24 cellular contexts compared by ENCODE assay signal in the genomic region with DNA sequence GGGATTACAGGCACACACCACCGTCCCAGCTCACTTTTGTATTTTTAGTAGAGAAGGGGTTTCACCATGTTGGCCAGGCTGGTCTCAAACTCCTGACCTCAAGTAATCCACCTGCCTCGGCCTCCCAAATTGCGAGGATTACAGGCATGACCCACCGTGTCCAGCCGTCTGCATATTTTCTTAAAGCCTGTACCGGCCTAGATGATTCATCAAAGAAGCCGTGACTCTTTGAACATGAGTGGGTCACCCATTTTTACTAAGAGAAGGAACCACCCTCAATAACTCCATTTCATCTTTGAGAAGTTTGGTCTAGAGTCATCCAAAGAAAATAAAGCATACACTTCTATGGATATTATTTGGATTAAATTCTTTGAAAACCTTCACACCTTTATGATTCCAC.
"Had no signal": no experiment of that assay in that cellular context is flagged by ENCODE, and none has a peak within 500 bp of the region (broad histone marks: within the 10 kb centered on the region; RNA-seq: fewer than 3 reads in every experiment).

No MANE protein-coding gene starts in this region.

- H3K27me3 ChIP-seq: colonic mucosa, gastrocnemius medialis, spleen, testis had no signal

- H3K27ac Mint-ChIP-seq: effector memory CD8-positive, alpha-beta T cell; mesothelial cell of epicardium; naive B cell; natural killer cell treated with Interleukin-12 subunit alpha and Interleukin-12 subunit beta and Interleukin-15 and Interleukin-18, amount 100 ng/mL, for 72 hours; stimulated activated memory B cell treated with anti-CD40 and anti-IgM and Interleukin-4, amounts not matched to agents 10 μg/mL and 1 μg/mL and 100 μg/mL, for 72 hours; type B pancreatic cell had no signal

- H3K27me3 Mint-ChIP-seq: effector memory CD8-positive, alpha-beta T cell; naive B cell; natural killer cell treated with Interleukin-12 subunit alpha and Interleukin-12 subunit beta and Interleukin-15 and Interleukin-18, amount 100 ng/mL, for 72 hours; stimulated activated memory B cell treated with anti-CD40 and anti-IgM and Interleukin-4, amounts not matched to agents 10 μg/mL and 1 μg/mL and 100 μg/mL, for 72 hours had no signal

- H3K9me3 Mint-ChIP-seq: effector memory CD8-positive, alpha-beta T cell; mesothelial cell of epicardium; neural crest cell; stimulated activated memory B cell treated with anti-CD40 and anti-IgM and Interleukin-4, amounts not matched to agents 10 μg/mL and 1 μg/mL and 100 μg/mL, for 72 hours; type B pancreatic cell had no signal

- H3K9me3 ChIP-seq: colonic mucosa, gastrocnemius medialis, mucosa of descending colon, testis, tibial artery had no signal

- H3K4me3 Mint-ChIP-seq: effector memory CD8-positive, alpha-beta T cell; mesothelial cell of epicardium; naive B cell; natural killer cell treated with Interleukin-12 subunit alpha and Interleukin-12 subunit beta and Interleukin-15 and Interleukin-18, amount 100 ng/mL, for 72 hours; neural crest cell; stimulated activated memory B cell treated with anti-CD40 and anti-IgM and Interleukin-4, amounts not matched to agents 10 μg/mL and 1 μg/mL and 100 μg/mL, for 72 hours; type B pancreatic cell had no signal

- H3K4me1 Mint-ChIP-seq: naive B cell; stimulated activated memory B cell treated with anti-CD40 and anti-IgM and Interleukin-4, amounts not matched to agents 10 μg/mL and 1 μg/mL and 100 μg/mL, for 72 hours had no signal

- H3K4me1 ChIP-seq: colonic mucosa, gastrocnemius medialis, spleen, testis had no signal

- H3K27ac ChIP-seq: colonic mucosa, gastrocnemius medialis, spleen, testis, tibial artery had no signal

- H3K36me3 ChIP-seq: colonic mucosa, gastrocnemius medialis, spleen, tibial artery had no signal

- H3K36me3 Mint-ChIP-seq: mesothelial cell of epicardium; naive B cell; natural killer cell treated with Interleukin-12 subunit alpha and Interleukin-12 subunit beta and Interleukin-15 and Interleukin-18, amount 100 ng/mL, for 72 hours; stimulated activated memory B cell treated with anti-CD40 and anti-IgM and Interleukin-4, amounts not matched to agents 10 μg/mL and 1 μg/mL and 100 μg/mL, for 72 hours; type B pancreatic cell had no signal

- DNase-seq: central memory CD4-positive, alpha-beta T cell; colonic mucosa; effector memory CD8-positive, alpha-beta T cell; erythroblast; foreskin fibroblast; gastrocnemius medialis; head of caudate nucleus; kidney; mesenchymal stem cell; mucosa of descending colon; naive B cell; spleen; stimulated activated CD4-positive, alpha-beta T cell treated with anti-CD3 and anti-CD28 coated beads, Interleukin-4, amount 100 ng/mL, for 4 hours; stimulated activated naive CD8-positive, alpha-beta T cell treated with anti-CD3 and anti-CD28 coated beads, Interleukin-15, Interleukin-2, amounts not matched to agents 100 U/mL and 50 U/mL, for 24 hours; substantia nigra; testis; tibial artery had no signal

- ATAC-seq: effector memory CD8-positive, alpha-beta T cell; gastrocnemius medialis; left lobe of liver; mucosa of descending colon; natural killer cell treated with Interleukin-12 subunit alpha and Interleukin-12 subunit beta and Interleukin-15 and Interleukin-18, amount 100 ng/mL, for 72 hours; stimulated activated memory B cell treated with anti-CD40 and anti-IgM and Interleukin-4, amounts not matched to agents 10 μg/mL and 1 μg/mL and 100 μg/mL, for 72 hours; stimulated activated naive CD8-positive, alpha-beta T cell treated with anti-CD3 and anti-CD28 coated beads, Interleukin-15, Interleukin-2, amounts not matched to agents 100 U/mL and 50 U/mL, for 24 hours had no signal

- H3K4me3 ChIP-seq: colonic mucosa, gastrocnemius medialis, lung, mucosa of descending colon, spleen, testis, tibial artery had no signal
